In genomic region chr1:244969355-244970235, GRCh38 we compare ENCODE assay signal across 8 cellular contexts.
A peak's percentile ranks its signal among the peaks of the same experiment; 100 is the strongest.
DNase-seq lines count a peak whose midpoint lies in the region; ATAC-seq and TF ChIP-seq lines count a peak whose summit lies in the region.

No MANE protein-coding gene starts in this region.

- H3K4me3 ChIP-seq in adrenal gland (peak overlapping the region; percentile 67 to 93 (median 78)), uterus (peak overlapping the region; percentile 68 to 93)

- intact Hi-C loops in adrenal gland (cut with DNase I), result loop anchor here (5.0 to 10.0 kb wide), 2 partner anchors 73 to 105 kb away; partner anchors contain the start of gene HNRNPU (in 1 of the 2)
- intact Hi-C loops in left cardiac atrium (cut with DNase I), result loop anchor here (1.0 to 5.0 kb wide), 4 partner anchors 73 to 134 kb away; partner anchors contain the start of gene COX20 (in 1 of the 2)
- intact Hi-C loops in uterus (cut with DNase I; ENCODE audit: low total_unique reads), result loop anchor here (2.0 kb wide), 1 partner anchor 105 kb away; the partner anchor contains the start of gene HNRNPU

- TF ChIP-seq POLR2A in adrenal gland (IDR thresholded peaks at IDR 0.05) (peak; percentile 57 to 93), uterus (IDR thresholded peaks at IDR 0.05) (peak; percentile 46 to 71)

- DNase-seq in GDM1 (lab: John Stamatoyannopoulos, UW) (peak; percentile 56), HFFc6 (peak; percentile 96), MV-4-11 (lab: John Stamatoyannopoulos, UW) (peak; percentile 71), adrenal gland (peak; percentile 78 to 93 (median 86)), left cardiac atrium (peak; percentile 81), progenitor cell of endocrine pancreas (ENCODE audit: low spot score, unreplicated experiment) (no peak), uterus (peak; percentile 76 to 84)

- ATAC-seq in SK-N-SH treated with all-trans-retinoic acid at 6 μM for 48 hours, result peak; percentile 58
- ATAC-seq in left cardiac atrium, result peak; percentile 41 to 52

- H3K36me3 ChIP-seq in adrenal gland (replicated peaks in 1 of 2) (no peaks in the 10 kb centered on the region), uterus (no peaks in the 10 kb centered on the region)

- TF ChIP-seq CTCF in HFFc6 (IDR thresholded peaks at IDR 0.05), result no peak
- TF ChIP-seq CTCF in adrenal gland (IDR thresholded peaks at IDR 0.05), result peak in 2 of 6 experiments; percentile 3 to 5
- no peak for TF ChIP-seq CTCF in progenitor cell of endocrine pancreas (IDR thresholded peaks at IDR 0.05; ENCODE audit: unreplicated experiment)
- TF ChIP-seq CTCF in uterus (IDR thresholded peaks at IDR 0.05), result no peak

- H3K9me3 Mint-ChIP-seq in HFFc6, result no peaks in the 10 kb centered on the region
- H3K9me3 Mint-ChIP-seq in progenitor cell of endocrine pancreas (ENCODE audit: low read depth), result no peaks in the 10 kb centered on the region

- H3K27me3 Mint-ChIP-seq in HFFc6 (ENCODE audit: insufficient read depth) (peaks cover 1% of the 10 kb centered on the region), progenitor cell of endocrine pancreas (no peaks in the 10 kb centered on the region)

- peak overlapping the region; percentile 100 for H3K27ac Mint-ChIP-seq in HFFc6
- peak overlapping the region; percentile 100 for H3K27ac Mint-ChIP-seq in progenitor cell of endocrine pancreas

- H3K27me3 ChIP-seq in adrenal gland, result no peaks in the 10 kb centered on the region
- H3K27me3 ChIP-seq in uterus, result no peaks in the 10 kb centered on the region

- H3K4me3 Mint-ChIP-seq in HFFc6 (peak overlapping the region; percentile 95), progenitor cell of endocrine pancreas (ENCODE audit: low read depth) (peak overlapping the region; percentile 89)

- 1 to 3% (median 2%) methylated on average over 48 to 54 of the region's 54 CpGs for WGBS in adrenal gland, 4 donors

- H3K4me1 Mint-ChIP-seq in HFFc6 (ENCODE audit: low read depth) (peaks cover 48% of the 10 kb centered on the region), progenitor cell of endocrine pancreas (ENCODE audit: low read depth) (peaks cover 26% of the 10 kb centered on the region)

- peaks cover 17 to 26% of the 10 kb centered on the region in 2 donors for H3K4me1 ChIP-seq in adrenal gland (replicated peaks in 1 of 2)
- H3K4me1 ChIP-seq in uterus, result peaks cover 0 to 6% of the 10 kb centered on the region in 2 donors

- H3K9me3 ChIP-seq in adrenal gland (replicated peaks in 1 of 3) (no peaks in the 10 kb centered on the region), uterus (no peaks in the 10 kb centered on the region)

- peak overlapping the region; percentile 98 to 100 (median 99) for H3K27ac ChIP-seq in adrenal gland
- H3K27ac ChIP-seq in uterus, result peak overlapping the region; percentile 99 to 100

- 0 out of 2 replicates have a peak, but pooled peaks cover 4% of the 10 kb centered on the region for H3K36me3 Mint-ChIP-seq in HFFc6 (ENCODE audit: low read depth)
- H3K36me3 Mint-ChIP-seq in progenitor cell of endocrine pancreas (ENCODE audit: insufficient read depth), result peaks cover 2% of the 10 kb centered on the region

TF ChIP-seq in SK-N-SH treated with all-trans-retinoic acid at 6 μM for 48 hours, 23 proteins besides CTCF, POLR2A, EP300 and RAD21:
- TF ChIP-seq TOX (CRISPR knock-in tag; IDR thresholded peaks at IDR 0.05; ENCODE audit: borderline replicate concordance) (0 out of 2 replicates have a peak, but pooled peaks have one; percentile 21), ISL1 (CRISPR knock-in tag; IDR thresholded peaks at IDR 0.05) (no peak), RARB (CRISPR knock-in tag; IDR thresholded peaks at IDR 0.05) (peak; percentile 44; the same call in 1 of the 2 replicates), BACH2 (CRISPR knock-in tag; IDR thresholded peaks at IDR 0.05; ENCODE audit: borderline replicate concordance) (no peak)
